In genomic region chr6:45474376-45474775, GRCh38 we compare ENCODE assay signal across 19 cellular contexts.
"Had no signal": no experiment of that assay in that cellular context is flagged by ENCODE, and none has a peak within 500 bp of the region (broad histone marks: within the 10 kb centered on the region; RNA-seq: fewer than 3 reads in every experiment).

No MANE protein-coding gene starts in this region.

- H3K27ac Mint-ChIP-seq: activated CD8-positive, alpha-beta memory T cell treated with anti-CD3 and anti-CD28 coated beads, Interleukin-2, amount 10 ng/mL, durations not matched to agents 7 days and 5 days; activated naive CD8-positive, alpha-beta T cell had no signal

- H3K27ac ChIP-seq: brain microvascular endothelial cell, epithelial cell of prostate, gastrocnemius medialis, heart right ventricle, ovary, tibial artery, uterus had no signal

- H3K9me3 ChIP-seq: gastrocnemius medialis, heart right ventricle, ovary, tibial artery, uterus had no signal

- H3K27me3 ChIP-seq: brain microvascular endothelial cell, gastrocnemius medialis, heart right ventricle, ovary, tibial artery, uterus had no signal

- H3K4me1 ChIP-seq: gastrocnemius medialis, tibial artery, uterus had no signal

- H3K4me3 Mint-ChIP-seq: activated CD8-positive, alpha-beta memory T cell treated with anti-CD3 and anti-CD28 coated beads, Interleukin-2, amount 10 ng/mL, durations not matched to agents 7 days and 5 days; activated naive CD8-positive, alpha-beta T cell; activated T-cell treated with anti-CD3 and anti-CD28 coated beads, Interleukin-2, amount 50 U/mL, for 24 hours; neural crest cell had no signal

- H3K4me3 ChIP-seq: gastrocnemius medialis, heart right ventricle, lung, ovary, tibial artery, uterus had no signal

- H3K36me3 ChIP-seq: gastrocnemius medialis, heart right ventricle, ovary, tibial artery, uterus had no signal

- DNase-seq: activated CD4-positive, alpha-beta T cell treated with anti-CD3 and anti-CD28 coated beads, Interleukin-2, amount 50 U/mL, for 1 hour; activated CD8-positive, alpha-beta memory T cell treated with anti-CD3 and anti-CD28 coated beads, Interleukin-2, amount 10 ng/mL, durations not matched to agents 7 days and 5 days; activated gamma-delta T cell treated with Interleukin-2 at 50 U/mL for 16 hours; activated T-cell treated with anti-CD3 and anti-CD28 coated beads, Interleukin-2, amount 50 U/mL, for 24 hours; amygdala; brain microvascular endothelial cell; dermis blood vessel endothelial cell; gastrocnemius medialis; heart right ventricle; left colon; ovary; stimulated activated CD4-positive, alpha-beta T cell treated with anti-CD3 and anti-CD28 coated beads, Interleukin-12 subunit alpha, Interleukin-12 subunit beta, amount 100 ng/mL, for 4 hours; stimulated activated CD4-positive, alpha-beta T cell treated with anti-CD3 and anti-CD28 coated beads, Interleukin-2, amount 100 ng/mL, for 24 hours; tibial artery; uterus had no signal

- H3K9me3 Mint-ChIP-seq: activated T-cell treated with anti-CD3 and anti-CD28 coated beads, Interleukin-2, amount 50 U/mL, for 24 hours; neural crest cell had no signal

- H3K27me3 Mint-ChIP-seq: activated CD8-positive, alpha-beta memory T cell treated with anti-CD3 and anti-CD28 coated beads, Interleukin-2, amount 10 ng/mL, durations not matched to agents 7 days and 5 days; activated naive CD8-positive, alpha-beta T cell; activated T-cell treated with anti-CD3 and anti-CD28 coated beads, Interleukin-2, amount 50 U/mL, for 24 hours had no signal

- H3K4me1 Mint-ChIP-seq: neural crest cell had no signal

- ATAC-seq: activated CD8-positive, alpha-beta memory T cell treated with anti-CD3 and anti-CD28 coated beads, Interleukin-2, amount 10 ng/mL, durations not matched to agents 7 days and 5 days; gastrocnemius medialis; heart right ventricle; left colon had no signal
